In the genomic region with DNA sequence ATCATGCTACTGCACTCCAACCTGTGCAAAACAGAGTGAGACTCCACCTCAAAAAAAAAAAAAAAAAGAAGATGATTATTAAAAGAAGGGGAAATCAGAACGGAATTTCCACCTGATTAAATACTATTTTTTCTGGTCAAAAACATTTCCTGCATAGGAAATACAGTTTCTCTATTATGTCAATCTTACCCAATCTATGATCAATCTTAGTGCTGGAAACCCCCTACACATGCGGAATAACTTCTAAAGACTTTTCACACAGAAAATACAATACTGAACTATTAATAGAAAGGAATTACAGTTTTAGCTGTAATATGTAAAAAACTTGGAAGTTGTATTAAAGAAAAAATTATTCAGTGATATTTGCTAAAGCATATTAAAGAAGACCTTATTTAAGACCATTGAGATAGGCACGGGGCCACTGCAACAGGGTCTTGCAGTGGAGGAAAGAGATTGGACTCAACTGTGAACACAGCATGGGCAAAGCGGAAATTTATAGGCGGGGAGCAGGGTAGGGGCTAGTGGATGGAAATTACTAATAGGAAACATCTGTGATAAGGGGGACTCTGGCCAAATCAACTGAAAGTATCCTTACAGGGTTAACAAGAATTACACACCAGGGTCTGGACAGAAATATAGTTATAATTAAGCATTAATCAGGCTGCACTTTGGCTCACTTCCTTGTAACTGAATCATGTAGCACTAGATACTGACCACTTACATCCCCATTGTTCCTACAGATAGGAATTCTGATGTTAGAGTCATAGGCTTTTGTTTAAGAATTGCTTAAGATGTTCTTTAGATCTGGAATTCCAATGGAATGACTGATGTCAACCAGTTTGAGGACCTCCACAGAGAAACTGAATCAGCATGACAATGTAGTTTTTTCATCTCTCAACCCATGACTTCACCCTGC, we compare ENCODE assay signal across 1 cellular context.
TF ChIP-seq lines count a peak whose summit lies in the region.

No MANE protein-coding gene starts in this region.

TF ChIP-seq in H1, 55 proteins besides CTCF, POLR2A, EP300 and RAD21:
- TF ChIP-seq RBBP5 (IDR thresholded peaks at IDR 0.05; ENCODE audit: borderline replicate concordance, low read depth, low read length): no peak
- TF ChIP-seq ZNF274 (IDR thresholded peaks at IDR 0.05; ENCODE audit: borderline replicate concordance, extremely low read depth, low read length): no peak
- TF ChIP-seq GTF2F1 (IDR thresholded peaks at IDR 0.05; ENCODE audit: borderline replicate concordance, low read depth, low read length): no peak
- TF ChIP-seq RNF2 (IDR thresholded peaks at IDR 0.05; ENCODE audit: borderline replicate concordance, low read depth, low read length, missing control alignments, poor library complexity, severe bottlenecking): no peak
- no peak for TF ChIP-seq BACH1 (IDR thresholded peaks at IDR 0.05; ENCODE audit: low read length)
- TF ChIP-seq NANOG (IDR thresholded peaks at IDR 0.05; ENCODE audit: insufficient read depth, low read depth, low read length, poor library complexity, severe bottlenecking): no peak
- TF ChIP-seq JUND (IDR thresholded peaks at IDR 0.05; ENCODE audit: low read length): 0 out of 2 replicates have a peak, but pooled peaks have one; percentile 12
- TF ChIP-seq POU5F1 (IDR thresholded peaks at IDR 0.05; ENCODE audit: low read depth, low read length): no peak; the same call in 1 of the 2 replicates
- no peak for TF ChIP-seq EGR1 (IDR thresholded peaks at IDR 0.05; ENCODE audit: borderline replicate concordance, low read depth, low read length)
- TF ChIP-seq TAF1 (IDR thresholded peaks at IDR 0.05; ENCODE audit: low read depth, low read length): no peak
- TF ChIP-seq JUN (IDR thresholded peaks at IDR 0.05; ENCODE audit: low read depth, low read length): 0 out of 2 replicates have a peak, but pooled peaks have one; percentile 12
- TF ChIP-seq RXRA (IDR thresholded peaks at IDR 0.05; ENCODE audit: insufficient read depth, low read depth, low read length): no peak
- TF ChIP-seq CHD2 (IDR thresholded peaks at IDR 0.05; ENCODE audit: low read length): no peak
- no peak for TF ChIP-seq SP4 (IDR thresholded peaks at IDR 0.05; ENCODE audit: low read length)
- TF ChIP-seq, protein P1, sequence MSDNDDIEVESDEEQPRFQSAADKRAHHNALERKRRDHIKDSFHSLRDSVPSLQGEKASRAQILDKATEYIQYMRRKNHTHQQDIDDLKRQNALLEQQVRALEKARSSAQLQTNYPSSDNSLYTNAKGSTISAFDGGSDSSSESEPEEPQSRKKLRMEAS (IDR thresholded peaks at IDR 0.05): no peak
- no peak for TF ChIP-seq BCL11A (IDR thresholded peaks at IDR 0.05; ENCODE audit: low read depth in 2 of 2, low read length in 2 of 2)
- TF ChIP-seq TBP (IDR thresholded peaks at IDR 0.05; ENCODE audit: low read depth, low read length): no peak
- peak; percentile 59; the same call in 1 of the 2 replicates for TF ChIP-seq CEBPB (IDR thresholded peaks at IDR 0.05; ENCODE audit: low read depth, low read length)
- TF ChIP-seq FOSL1 (IDR thresholded peaks at IDR 0.05; ENCODE audit: insufficient read depth, low read depth, low read length): no peak
- TF ChIP-seq, protein P2, sequence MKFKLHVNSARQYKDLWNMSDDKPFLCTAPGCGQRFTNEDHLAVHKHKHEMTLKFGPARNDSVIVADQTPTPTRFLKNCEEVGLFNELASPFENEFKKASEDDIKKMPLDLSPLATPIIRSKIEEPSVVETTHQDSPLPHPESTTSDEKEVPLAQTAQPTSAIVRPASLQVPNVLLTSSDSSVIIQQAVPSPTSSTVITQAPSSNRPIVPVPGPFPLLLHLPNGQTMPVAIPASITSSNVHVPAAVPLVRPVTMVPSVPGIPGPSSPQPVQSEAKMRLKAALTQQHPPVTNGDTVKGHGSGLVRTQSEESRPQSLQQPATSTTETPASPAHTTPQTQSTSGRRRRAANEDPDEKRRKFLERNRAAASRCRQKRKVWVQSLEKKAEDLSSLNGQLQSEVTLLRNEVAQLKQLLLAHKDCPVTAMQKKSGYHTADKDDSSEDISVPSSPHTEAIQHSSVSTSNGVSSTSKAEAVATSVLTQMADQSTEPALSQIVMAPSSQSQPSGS (IDR thresholded peaks at IDR 0.05; ENCODE audit: low read length): no peak
- TF ChIP-seq USF2 (IDR thresholded peaks at IDR 0.05; ENCODE audit: low read length): no peak
- no peak for TF ChIP-seq KDM1A (IDR thresholded peaks at IDR 0.05; ENCODE audit: borderline replicate concordance, low read length)
